In the genomic region with DNA sequence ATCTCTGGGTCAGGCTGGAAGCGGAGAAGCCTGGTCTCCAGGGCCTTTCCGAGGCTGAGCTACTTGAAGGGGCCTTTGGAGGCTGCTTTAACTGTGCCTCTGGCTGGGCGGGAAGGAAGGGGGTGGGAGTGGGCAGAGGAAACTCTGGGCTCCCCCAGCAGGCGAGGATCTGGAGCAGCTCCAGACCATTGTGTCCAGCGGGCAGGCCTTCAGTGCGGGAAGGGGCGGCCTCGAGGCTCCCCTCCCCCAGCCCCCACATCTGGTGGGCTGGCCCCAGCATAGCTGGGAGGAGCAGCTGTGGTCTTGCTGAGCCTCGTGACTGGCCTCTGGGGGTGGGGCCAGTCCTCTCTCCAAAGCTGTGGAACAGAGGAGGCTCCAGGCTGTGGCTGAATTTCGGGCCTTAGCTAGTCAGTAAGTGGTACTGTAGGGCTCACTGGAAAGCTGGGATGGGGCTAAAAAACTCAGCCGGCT, we compare ENCODE assay signal across 1 cellular context.
TF ChIP-seq lines count a peak whose summit lies in the region.

No MANE protein-coding gene starts in this region.

TF ChIP-seq in K562, 482 proteins besides CTCF, POLR2A, EP300 and RAD21 (continued from another document and continues in another):
- TF ChIP-seq, protein P1, sequence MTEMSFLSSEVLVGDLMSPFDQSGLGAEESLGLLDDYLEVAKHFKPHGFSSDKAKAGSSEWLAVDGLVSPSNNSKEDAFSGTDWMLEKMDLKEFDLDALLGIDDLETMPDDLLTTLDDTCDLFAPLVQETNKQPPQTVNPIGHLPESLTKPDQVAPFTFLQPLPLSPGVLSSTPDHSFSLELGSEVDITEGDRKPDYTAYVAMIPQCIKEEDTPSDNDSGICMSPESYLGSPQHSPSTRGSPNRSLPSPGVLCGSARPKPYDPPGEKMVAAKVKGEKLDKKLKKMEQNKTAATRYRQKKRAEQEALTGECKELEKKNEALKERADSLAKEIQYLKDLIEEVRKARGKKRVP (CRISPR knock-in tag; IDR thresholded peaks at IDR 0.05), result no peak
- TF ChIP-seq RFX1 (IDR thresholded peaks at IDR 0.05) (no peak), CHD2 (IDR thresholded peaks at IDR 0.05; ENCODE audit: low read depth, low read length) (peak; percentile 46; the same call in 1 of the 2 replicates), ZNF696 (CRISPR knock-in tag; conservative IDR thresholded peaks at IDR 0.05) (no peak), NFATC3 (IDR thresholded peaks at IDR 0.05) (no peak), ZNF561 (CRISPR knock-in tag; conservative IDR thresholded peaks at IDR 0.05) (no peak), KLF6 (CRISPR knock-in tag; IDR thresholded peaks at IDR 0.05; ENCODE audit: borderline replicate concordance) (no peak), MECOM (CRISPR knock-in tag; IDR thresholded peaks at IDR 0.05) (no peak), RAD51 (IDR thresholded peaks at IDR 0.05; ENCODE audit: borderline replicate concordance, low read depth) (peak; percentile 78), KDM5B (IDR thresholded peaks at IDR 0.05; ENCODE audit: insufficient replicate concordance, low read depth, low read length) (no peak), NCOR1 (IDR thresholded peaks at IDR 0.05) (no peak), JUN (IDR thresholded peaks at IDR 0.05; ENCODE audit: borderline replicate concordance, low read depth, low read length) (0 out of 2 replicates have a peak, but pooled peaks have one; percentile 17), JUN (CRISPR knock-in tag; IDR thresholded peaks at IDR 0.05; ENCODE audit: borderline replicate concordance) (no peak), ARHGAP35 (IDR thresholded peaks at IDR 0.05; ENCODE audit: partially characterized antibody) (no peak), TAL1 (IDR thresholded peaks at IDR 0.05) (no peak), CBX2 (IDR thresholded peaks at IDR 0.05; ENCODE audit: insufficient read depth, low read length, poor library complexity, severe bottlenecking) (no peak), MIER1 (IDR thresholded peaks at IDR 0.05; ENCODE audit: low read depth) (no peak), BCOR (IDR thresholded peaks at IDR 0.05) (no peak), TEAD1 (CRISPR knock-in tag; IDR thresholded peaks at IDR 0.05) (no peak), DPF2 (IDR thresholded peaks at IDR 0.05) (0 out of 2 replicates have a peak, but pooled peaks have one; percentile 15), ZNF583 (CRISPR knock-in tag; IDR thresholded peaks at IDR 0.05) (no peak), POLR2B (IDR thresholded peaks at IDR 0.05; ENCODE audit: low read depth, partially characterized antibody) (no peak), NCOA1 (IDR thresholded peaks at IDR 0.05; ENCODE audit: low read depth) (no peak), ZNF77 (CRISPR knock-in tag; IDR thresholded peaks at IDR 0.05) (no peak), ZNF140 (CRISPR knock-in tag; IDR thresholded peaks at IDR 0.05) (no peak), ZNF274 (IDR thresholded peaks at IDR 0.05; ENCODE audit: borderline replicate concordance, low read depth, low read length) (no peak), MTA1 (IDR thresholded peaks at IDR 0.05; ENCODE audit: borderline replicate concordance) (peak; percentile 38; the same call in 1 of the 2 replicates), PHF8 (IDR thresholded peaks at IDR 0.05; ENCODE audit: borderline replicate concordance, low read length) (peak; percentile 39; the same call in 1 of the 2 replicates), MAFG (tag; conservative IDR thresholded peaks at IDR 0.05) (no peak), IRF2 (CRISPR knock-in tag; IDR thresholded peaks at IDR 0.05) (no peak), SPI1 (IDR thresholded peaks at IDR 0.05; ENCODE audit: borderline replicate concordance, low read depth, low read length) (no peak), HMG20A (CRISPR knock-in tag; conservative IDR thresholded peaks at IDR 0.05) (no peak), KLF16 (IDR thresholded peaks at IDR 0.05) (no peak), GABPB1 (CRISPR knock-in tag; IDR thresholded peaks at IDR 0.05) (no peak), RBFOX2 (IDR thresholded peaks at IDR 0.05; ENCODE audit: low read depth, low read length) (peak; percentile 68)
- TF ChIP-seq, protein P2, sequence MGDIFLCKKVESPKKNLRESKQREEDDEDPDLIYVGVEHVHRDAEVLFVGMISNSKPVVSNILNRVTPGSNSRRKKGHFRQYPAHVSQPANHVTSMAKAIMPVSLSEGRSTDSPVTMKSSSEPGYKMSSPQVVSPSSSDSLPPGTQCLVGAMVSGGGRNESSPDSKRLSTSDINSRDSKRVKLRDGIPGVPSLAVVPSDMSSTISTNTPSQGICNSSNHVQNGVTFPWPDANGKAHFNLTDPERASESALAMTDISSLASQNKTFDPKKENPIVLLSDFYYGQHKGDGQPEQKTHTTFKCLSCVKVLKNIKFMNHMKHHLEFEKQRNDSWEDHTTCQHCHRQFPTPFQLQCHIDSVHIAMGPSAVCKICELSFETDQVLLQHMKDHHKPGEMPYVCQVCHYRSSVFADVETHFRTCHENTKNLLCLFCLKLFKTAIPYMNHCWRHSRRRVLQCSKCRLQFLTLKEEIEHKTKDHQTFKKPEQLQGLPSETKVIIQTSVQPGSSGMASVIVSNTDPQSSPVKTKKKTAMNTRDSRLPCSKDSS (IDR thresholded peaks at IDR 0.05; ENCODE audit: low read depth, partially characterized antibody), result no peak
- TF ChIP-seq, protein P3, sequence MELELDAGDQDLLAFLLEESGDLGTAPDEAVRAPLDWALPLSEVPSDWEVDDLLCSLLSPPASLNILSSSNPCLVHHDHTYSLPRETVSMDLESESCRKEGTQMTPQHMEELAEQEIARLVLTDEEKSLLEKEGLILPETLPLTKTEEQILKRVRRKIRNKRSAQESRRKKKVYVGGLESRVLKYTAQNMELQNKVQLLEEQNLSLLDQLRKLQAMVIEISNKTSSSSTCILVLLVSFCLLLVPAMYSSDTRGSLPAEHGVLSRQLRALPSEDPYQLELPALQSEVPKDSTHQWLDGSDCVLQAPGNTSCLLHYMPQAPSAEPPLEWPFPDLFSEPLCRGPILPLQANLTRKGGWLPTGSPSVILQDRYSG (tag; conservative IDR thresholded peaks at IDR 0.05; ENCODE audit: low read depth), result no peak
- TF ChIP-seq, protein P4, sequence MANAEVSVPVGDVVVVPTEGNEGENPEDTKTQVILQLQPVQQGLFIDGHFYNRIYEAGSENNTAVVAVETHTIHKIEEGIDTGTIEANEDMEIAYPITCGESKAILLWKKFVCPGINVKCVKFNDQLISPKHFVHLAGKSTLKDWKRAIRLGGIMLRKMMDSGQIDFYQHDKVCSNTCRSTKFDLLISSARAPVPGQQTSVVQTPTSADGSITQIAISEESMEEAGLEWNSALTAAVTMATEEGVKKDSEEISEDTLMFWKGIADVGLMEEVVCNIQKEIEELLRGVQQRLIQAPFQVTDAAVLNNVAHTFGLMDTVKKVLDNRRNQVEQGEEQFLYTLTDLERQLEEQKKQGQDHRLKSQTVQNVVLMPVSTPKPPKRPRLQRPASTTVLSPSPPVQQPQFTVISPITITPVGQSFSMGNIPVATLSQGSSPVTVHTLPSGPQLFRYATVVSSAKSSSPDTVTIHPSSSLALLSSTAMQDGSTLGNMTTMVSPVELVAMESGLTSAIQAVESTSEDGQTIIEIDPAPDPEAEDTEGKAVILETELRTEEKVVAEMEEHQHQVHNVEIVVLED (CRISPR knock-in tag; IDR thresholded peaks at IDR 0.05), result no peak
- TF ChIP-seq, protein P5, sequence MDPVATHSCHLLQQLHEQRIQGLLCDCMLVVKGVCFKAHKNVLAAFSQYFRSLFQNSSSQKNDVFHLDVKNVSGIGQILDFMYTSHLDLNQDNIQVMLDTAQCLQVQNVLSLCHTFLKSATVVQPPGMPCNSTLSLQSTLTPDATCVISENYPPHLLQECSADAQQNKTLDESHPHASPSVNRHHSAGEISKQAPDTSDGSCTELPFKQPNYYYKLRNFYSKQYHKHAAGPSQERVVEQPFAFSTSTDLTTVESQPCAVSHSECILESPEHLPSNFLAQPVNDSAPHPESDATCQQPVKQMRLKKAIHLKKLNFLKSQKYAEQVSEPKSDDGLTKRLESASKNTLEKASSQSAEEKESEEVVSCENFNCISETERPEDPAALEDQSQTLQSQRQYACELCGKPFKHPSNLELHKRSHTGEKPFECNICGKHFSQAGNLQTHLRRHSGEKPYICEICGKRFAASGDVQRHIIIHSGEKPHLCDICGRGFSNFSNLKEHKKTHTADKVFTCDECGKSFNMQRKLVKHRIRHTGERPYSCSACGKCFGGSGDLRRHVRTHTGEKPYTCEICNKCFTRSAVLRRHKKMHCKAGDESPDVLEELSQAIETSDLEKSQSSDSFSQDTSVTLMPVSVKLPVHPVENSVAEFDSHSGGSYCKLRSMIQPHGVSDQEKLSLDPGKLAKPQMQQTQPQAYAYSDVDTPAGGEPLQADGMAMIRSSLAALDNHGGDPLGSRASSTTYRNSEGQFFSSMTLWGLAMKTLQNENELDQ (CRISPR knock-in tag; IDR thresholded peaks at IDR 0.05; ENCODE audit: borderline replicate concordance), result no peak
- TF ChIP-seq, protein P6, sequence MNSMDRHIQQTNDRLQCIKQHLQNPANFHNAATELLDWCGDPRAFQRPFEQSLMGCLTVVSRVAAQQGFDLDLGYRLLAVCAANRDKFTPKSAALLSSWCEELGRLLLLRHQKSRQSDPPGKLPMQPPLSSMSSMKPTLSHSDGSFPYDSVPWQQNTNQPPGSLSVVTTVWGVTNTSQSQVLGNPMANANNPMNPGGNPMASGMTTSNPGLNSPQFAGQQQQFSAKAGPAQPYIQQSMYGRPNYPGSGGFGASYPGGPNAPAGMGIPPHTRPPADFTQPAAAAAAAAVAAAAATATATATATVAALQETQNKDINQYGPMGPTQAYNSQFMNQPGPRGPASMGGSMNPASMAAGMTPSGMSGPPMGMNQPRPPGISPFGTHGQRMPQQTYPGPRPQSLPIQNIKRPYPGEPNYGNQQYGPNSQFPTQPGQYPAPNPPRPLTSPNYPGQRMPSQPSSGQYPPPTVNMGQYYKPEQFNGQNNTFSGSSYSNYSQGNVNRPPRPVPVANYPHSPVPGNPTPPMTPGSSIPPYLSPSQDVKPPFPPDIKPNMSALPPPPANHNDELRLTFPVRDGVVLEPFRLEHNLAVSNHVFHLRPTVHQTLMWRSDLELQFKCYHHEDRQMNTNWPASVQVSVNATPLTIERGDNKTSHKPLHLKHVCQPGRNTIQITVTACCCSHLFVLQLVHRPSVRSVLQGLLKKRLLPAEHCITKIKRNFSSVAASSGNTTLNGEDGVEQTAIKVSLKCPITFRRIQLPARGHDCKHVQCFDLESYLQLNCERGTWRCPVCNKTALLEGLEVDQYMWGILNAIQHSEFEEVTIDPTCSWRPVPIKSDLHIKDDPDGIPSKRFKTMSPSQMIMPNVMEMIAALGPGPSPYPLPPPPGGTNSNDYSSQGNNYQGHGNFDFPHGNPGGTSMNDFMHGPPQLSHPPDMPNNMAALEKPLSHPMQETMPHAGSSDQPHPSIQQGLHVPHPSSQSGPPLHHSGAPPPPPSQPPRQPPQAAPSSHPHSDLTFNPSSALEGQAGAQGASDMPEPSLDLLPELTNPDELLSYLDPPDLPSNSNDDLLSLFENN (IDR thresholded peaks at IDR 0.05; ENCODE audit: low read depth in 2 of 2, low read length in 2 of 2), result 0 out of 4 replicates have a peak, but pooled peaks of 1 of the 2 experiments have one; percentile 25
- TF ChIP-seq, protein P7, sequence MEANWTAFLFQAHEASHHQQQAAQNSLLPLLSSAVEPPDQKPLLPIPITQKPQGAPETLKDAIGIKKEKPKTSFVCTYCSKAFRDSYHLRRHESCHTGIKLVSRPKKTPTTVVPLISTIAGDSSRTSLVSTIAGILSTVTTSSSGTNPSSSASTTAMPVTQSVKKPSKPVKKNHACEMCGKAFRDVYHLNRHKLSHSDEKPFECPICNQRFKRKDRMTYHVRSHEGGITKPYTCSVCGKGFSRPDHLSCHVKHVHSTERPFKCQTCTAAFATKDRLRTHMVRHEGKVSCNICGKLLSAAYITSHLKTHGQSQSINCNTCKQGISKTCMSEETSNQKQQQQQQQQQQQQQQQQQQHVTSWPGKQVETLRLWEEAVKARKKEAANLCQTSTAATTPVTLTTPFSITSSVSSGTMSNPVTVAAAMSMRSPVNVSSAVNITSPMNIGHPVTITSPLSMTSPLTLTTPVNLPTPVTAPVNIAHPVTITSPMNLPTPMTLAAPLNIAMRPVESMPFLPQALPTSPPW (CRISPR knock-in tag; IDR thresholded peaks at IDR 0.05), result peak; percentile 86
- TF ChIP-seq, protein P8, sequence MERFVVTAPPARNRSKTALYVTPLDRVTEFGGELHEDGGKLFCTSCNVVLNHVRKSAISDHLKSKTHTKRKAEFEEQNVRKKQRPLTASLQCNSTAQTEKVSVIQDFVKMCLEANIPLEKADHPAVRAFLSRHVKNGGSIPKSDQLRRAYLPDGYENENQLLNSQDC (CRISPR knock-in tag; IDR thresholded peaks at IDR 0.05), result no peak
- TF ChIP-seq, protein P9, sequence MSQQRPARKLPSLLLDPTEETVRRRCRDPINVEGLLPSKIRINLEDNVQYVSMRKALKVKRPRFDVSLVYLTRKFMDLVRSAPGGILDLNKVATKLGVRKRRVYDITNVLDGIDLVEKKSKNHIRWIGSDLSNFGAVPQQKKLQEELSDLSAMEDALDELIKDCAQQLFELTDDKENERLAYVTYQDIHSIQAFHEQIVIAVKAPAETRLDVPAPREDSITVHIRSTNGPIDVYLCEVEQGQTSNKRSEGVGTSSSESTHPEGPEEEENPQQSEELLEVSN (IDR thresholded peaks at IDR 0.05; ENCODE audit: borderline replicate concordance in 1 of 2, extremely low read depth in 1 of 2, insufficient read depth in 1 of 2, insufficient read length in 1 of 2, low read depth in 1 of 2, low read length in 1 of 2, poor library complexity in 1 of 2, severe bottlenecking in 1 of 2), result peak; percentile 35 to 51
- TF ChIP-seq, protein P10, sequence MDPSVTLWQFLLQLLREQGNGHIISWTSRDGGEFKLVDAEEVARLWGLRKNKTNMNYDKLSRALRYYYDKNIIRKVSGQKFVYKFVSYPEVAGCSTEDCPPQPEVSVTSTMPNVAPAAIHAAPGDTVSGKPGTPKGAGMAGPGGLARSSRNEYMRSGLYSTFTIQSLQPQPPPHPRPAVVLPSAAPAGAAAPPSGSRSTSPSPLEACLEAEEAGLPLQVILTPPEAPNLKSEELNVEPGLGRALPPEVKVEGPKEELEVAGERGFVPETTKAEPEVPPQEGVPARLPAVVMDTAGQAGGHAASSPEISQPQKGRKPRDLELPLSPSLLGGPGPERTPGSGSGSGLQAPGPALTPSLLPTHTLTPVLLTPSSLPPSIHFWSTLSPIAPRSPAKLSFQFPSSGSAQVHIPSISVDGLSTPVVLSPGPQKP (CRISPR knock-in tag; IDR thresholded peaks at IDR 0.05), result no peak
- TF ChIP-seq, protein P11, sequence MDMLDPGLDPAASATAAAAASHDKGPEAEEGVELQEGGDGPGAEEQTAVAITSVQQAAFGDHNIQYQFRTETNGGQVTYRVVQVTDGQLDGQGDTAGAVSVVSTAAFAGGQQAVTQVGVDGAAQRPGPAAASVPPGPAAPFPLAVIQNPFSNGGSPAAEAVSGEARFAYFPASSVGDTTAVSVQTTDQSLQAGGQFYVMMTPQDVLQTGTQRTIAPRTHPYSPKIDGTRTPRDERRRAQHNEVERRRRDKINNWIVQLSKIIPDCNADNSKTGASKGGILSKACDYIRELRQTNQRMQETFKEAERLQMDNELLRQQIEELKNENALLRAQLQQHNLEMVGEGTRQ (CRISPR knock-in tag; IDR thresholded peaks at IDR 0.05), result peak; percentile 85
- TF ChIP-seq, protein P12, sequence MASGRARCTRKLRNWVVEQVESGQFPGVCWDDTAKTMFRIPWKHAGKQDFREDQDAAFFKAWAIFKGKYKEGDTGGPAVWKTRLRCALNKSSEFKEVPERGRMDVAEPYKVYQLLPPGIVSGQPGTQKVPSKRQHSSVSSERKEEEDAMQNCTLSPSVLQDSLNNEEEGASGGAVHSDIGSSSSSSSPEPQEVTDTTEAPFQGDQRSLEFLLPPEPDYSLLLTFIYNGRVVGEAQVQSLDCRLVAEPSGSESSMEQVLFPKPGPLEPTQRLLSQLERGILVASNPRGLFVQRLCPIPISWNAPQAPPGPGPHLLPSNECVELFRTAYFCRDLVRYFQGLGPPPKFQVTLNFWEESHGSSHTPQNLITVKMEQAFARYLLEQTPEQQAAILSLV (tag; IDR thresholded peaks at IDR 0.05), result no peak
